1 cellular context compared by ENCODE assay signal in genomic region chr5:76114192-76114795, GRCh38.
TF ChIP-seq lines count a peak whose summit lies in the region.

No MANE protein-coding gene starts in this region.

TF ChIP-seq in GM23338, 12 proteins besides CTCF, POLR2A, EP300 and RAD21 (continued from another document):
- TF ChIP-seq JUNB (IDR thresholded peaks at IDR 0.05; ENCODE audit: unreplicated experiment) (no peak), ZNF331 (CRISPR knock-in tag; IDR thresholded peaks at IDR 0.05; ENCODE audit: low read depth) (no peak), EZH2phosphoT487 (IDR thresholded peaks at IDR 0.05; ENCODE audit: unreplicated experiment) (no peak), NANOG (IDR thresholded peaks at IDR 0.05; ENCODE audit: borderline replicate concordance) (no peak), STAT1 (IDR thresholded peaks at IDR 0.05; ENCODE audit: unreplicated experiment) (no peak), ZNF114 (CRISPR knock-in tag; IDR thresholded peaks at IDR 0.05) (no peak), EZH2 (IDR thresholded peaks at IDR 0.05; ENCODE audit: low read depth, unreplicated experiment) (no peak)
- TF ChIP-seq, protein P1, sequence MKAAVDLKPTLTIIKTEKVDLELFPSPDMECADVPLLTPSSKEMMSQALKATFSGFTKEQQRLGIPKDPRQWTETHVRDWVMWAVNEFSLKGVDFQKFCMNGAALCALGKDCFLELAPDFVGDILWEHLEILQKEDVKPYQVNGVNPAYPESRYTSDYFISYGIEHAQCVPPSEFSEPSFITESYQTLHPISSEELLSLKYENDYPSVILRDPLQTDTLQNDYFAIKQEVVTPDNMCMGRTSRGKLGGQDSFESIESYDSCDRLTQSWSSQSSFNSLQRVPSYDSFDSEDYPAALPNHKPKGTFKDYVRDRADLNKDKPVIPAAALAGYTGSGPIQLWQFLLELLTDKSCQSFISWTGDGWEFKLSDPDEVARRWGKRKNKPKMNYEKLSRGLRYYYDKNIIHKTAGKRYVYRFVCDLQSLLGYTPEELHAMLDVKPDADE (IDR thresholded peaks at IDR 0.05): no peak
- TF ChIP-seq, protein P2, sequence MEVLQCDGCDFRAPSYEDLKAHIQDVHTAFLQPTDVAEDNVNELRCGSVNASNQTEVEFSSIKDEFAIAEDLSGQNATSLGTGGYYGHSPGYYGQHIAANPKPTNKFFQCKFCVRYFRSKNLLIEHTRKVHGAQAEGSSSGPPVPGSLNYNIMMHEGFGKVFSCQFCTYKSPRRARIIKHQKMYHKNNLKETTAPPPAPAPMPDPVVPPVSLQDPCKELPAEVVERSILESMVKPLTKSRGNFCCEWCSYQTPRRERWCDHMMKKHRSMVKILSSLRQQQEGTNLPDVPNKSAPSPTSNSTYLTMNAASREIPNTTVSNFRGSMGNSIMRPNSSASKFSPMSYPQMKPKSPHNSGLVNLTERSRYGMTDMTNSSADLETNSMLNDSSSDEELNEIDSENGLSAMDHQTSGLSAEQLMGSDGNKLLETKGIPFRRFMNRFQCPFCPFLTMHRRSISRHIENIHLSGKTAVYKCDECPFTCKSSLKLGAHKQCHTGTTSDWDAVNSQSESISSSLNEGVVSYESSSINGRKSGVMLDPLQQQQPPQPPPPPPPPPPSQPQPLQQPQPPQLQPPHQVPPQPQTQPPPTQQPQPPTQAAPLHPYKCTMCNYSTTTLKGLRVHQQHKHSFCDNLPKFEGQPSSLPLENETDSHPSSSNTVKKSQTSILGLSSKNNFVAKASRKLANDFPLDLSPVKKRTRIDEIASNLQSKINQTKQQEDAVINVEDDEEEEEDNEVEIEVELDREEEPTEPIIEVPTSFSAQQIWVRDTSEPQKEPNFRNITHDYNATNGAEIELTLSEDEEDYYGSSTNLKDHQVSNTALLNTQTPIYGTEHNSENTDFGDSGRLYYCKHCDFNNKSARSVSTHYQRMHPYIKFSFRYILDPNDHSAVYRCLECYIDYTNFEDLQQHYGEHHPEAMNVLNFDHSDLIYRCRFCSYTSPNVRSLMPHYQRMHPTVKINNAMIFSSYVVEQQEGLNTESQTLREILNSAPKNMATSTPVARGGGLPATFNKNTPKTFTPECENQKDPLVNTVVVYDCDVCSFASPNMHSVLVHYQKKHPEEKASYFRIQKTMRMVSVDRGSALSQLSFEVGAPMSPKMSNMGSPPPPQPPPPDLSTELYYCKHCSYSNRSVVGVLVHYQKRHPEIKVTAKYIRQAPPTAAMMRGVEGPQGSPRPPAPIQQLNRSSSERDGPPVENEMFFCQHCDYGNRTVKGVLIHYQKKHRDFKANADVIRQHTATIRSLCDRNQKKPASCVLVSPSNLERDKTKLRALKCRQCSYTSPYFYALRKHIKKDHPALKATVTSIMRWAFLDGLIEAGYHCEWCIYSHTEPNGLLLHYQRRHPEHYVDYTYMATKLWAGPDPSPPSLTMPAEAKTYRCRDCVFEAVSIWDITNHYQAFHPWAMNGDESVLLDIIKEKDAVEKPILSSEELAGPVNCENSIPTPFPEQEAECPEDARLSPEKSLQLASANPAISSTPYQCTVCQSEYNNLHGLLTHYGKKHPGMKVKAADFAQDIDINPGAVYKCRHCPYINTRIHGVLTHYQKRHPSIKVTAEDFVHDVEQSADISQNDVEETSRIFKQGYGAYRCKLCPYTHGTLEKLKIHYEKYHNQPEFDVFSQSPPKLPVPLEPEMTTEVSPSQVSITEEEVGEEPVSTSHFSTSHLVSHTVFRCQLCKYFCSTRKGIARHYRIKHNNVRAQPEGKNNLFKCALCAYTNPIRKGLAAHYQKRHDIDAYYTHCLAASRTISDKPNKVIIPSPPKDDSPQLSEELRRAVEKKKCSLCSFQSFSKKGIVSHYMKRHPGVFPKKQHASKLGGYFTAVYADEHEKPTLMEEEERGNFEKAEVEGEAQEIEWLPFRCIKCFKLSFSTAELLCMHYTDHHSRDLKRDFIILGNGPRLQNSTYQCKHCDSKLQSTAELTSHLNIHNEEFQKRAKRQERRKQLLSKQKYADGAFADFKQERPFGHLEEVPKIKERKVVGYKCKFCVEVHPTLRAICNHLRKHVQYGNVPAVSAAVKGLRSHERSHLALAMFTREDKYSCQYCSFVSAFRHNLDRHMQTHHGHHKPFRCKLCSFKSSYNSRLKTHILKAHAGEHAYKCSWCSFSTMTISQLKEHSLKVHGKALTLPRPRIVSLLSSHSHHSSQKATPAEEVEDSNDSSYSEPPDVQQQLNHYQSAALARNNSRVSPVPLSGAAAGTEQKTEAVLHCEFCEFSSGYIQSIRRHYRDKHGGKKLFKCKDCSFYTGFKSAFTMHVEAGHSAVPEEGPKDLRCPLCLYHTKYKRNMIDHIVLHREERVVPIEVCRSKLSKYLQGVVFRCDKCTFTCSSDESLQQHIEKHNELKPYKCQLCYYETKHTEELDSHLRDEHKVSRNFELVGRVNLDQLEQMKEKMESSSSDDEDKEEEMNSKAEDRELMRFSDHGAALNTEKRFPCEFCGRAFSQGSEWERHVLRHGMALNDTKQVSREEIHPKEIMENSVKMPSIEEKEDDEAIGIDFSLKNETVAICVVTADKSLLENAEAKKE (CRISPR knock-in tag; IDR thresholded peaks at IDR 0.05): no peak
- TF ChIP-seq, protein P3, sequence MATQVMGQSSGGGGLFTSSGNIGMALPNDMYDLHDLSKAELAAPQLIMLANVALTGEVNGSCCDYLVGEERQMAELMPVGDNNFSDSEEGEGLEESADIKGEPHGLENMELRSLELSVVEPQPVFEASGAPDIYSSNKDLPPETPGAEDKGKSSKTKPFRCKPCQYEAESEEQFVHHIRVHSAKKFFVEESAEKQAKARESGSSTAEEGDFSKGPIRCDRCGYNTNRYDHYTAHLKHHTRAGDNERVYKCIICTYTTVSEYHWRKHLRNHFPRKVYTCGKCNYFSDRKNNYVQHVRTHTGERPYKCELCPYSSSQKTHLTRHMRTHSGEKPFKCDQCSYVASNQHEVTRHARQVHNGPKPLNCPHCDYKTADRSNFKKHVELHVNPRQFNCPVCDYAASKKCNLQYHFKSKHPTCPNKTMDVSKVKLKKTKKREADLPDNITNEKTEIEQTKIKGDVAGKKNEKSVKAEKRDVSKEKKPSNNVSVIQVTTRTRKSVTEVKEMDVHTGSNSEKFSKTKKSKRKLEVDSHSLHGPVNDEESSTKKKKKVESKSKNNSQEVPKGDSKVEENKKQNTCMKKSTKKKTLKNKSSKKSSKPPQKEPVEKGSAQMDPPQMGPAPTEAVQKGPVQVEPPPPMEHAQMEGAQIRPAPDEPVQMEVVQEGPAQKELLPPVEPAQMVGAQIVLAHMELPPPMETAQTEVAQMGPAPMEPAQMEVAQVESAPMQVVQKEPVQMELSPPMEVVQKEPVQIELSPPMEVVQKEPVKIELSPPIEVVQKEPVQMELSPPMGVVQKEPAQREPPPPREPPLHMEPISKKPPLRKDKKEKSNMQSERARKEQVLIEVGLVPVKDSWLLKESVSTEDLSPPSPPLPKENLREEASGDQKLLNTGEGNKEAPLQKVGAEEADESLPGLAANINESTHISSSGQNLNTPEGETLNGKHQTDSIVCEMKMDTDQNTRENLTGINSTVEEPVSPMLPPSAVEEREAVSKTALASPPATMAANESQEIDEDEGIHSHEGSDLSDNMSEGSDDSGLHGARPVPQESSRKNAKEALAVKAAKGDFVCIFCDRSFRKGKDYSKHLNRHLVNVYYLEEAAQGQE (IDR thresholded peaks at IDR 0.05; ENCODE audit: unreplicated experiment): no peak
